28 cellular contexts compared by ENCODE assay signal in genomic region chr7:86445285-86445684, GRCh38.
DNase-seq lines count a peak whose midpoint lies in the region; ATAC-seq, FAIRE-seq and TF ChIP-seq lines count a peak whose summit lies in the region.
"Had no signal": no experiment of that assay in that cellular context is flagged by ENCODE, and none has a peak within 500 bp of the region (broad histone marks: within the 10 kb centered on the region; RNA-seq: fewer than 3 reads in every experiment).

No MANE protein-coding gene starts in this region.

- H3K9ac ChIP-seq in HepG2 (ENCODE audit: insufficient read depth, low read depth, low read length) (no peak overlapping the region), K562 (ENCODE audit: insufficient read depth in 1 of 2, low read depth in 2 of 2, low read length in 2 of 2) (no peak overlapping the region), H1 (replicated peaks in 1 of 4; ENCODE audit: extremely low read depth in 1 of 4, low read depth in 3 of 4, low read length in 3 of 4) (no peak overlapping the region), Karpas-422 (ENCODE audit: low read length) (no peak overlapping the region)
- H3K9ac ChIP-seq: BLaER1 had no signal

- H3K27me3 ChIP-seq in HepG2 (ENCODE audit: control insufficient read depth in 1 of 2, insufficient read depth in 2 of 2, low read length in 2 of 2) = no peaks in the 10 kb centered on the region
- H3K27me3 ChIP-seq in right lobe of liver = no peaks in the 10 kb centered on the region
- H3K27me3 ChIP-seq in K562 (ENCODE audit: control insufficient read depth in 2 of 2, insufficient read depth in 2 of 2, low read length in 2 of 2) = no peaks in the 10 kb centered on the region
- no peaks in the 10 kb centered on the region for H3K27me3 ChIP-seq in H1 (replicated peaks in 1 of 4; ENCODE audit: control insufficient read depth in 3 of 4, extremely low read depth in 1 of 4, insufficient read depth in 3 of 4, low read length in 3 of 4)
- H3K27me3 ChIP-seq in Karpas-422 (ENCODE audit: low read length) = no peaks in the 10 kb centered on the region
- H3K27me3 ChIP-seq: BE2C, BLaER1 had no signal

- no peaks in the 10 kb centered on the region for H3K79me1 ChIP-seq in H1 (ENCODE audit: low read depth, low read length)

- CTCF ChIA-PET in HepG2 (lab: Yijun Ruan, JAX; ENCODE audit: low intra/inter-chr PET ratio, low total read pairs) = no interaction called here
- CTCF ChIA-PET in K562 (lab: Yijun Ruan, JAX; ENCODE audit: low intra/inter-chr PET ratio) = no interaction called here
- CTCF ChIA-PET in H1 (lab: Charles Lee; ENCODE audit: partially characterized antibody) = no interaction called here
- CTCF ChIA-PET in activated CD4-positive, alpha-beta T cell treated with anti-CD3 and anti-CD28 coated beads, Interleukin-2, amount 10 ng/mL, durations not matched to agents 7 days and 5 days (lab: Charles Lee) = no interaction called here

- H3K4me3 ChIP-seq in HepG2 (replicated peaks in 1 of 3; ENCODE audit: insufficient read depth in 1 of 3, low read depth in 2 of 3, low read length in 3 of 3) (no peak overlapping the region), right lobe of liver (no peak overlapping the region), K562 (no peak overlapping the region), H1 (ENCODE audit: extremely low read depth in 1 of 4, insufficient read depth in 2 of 4, low read depth in 3 of 4, low read length in 4 of 4) (no peak overlapping the region), urinary bladder (ENCODE audit: low read depth, low read length) (no peak overlapping the region), Karpas-422 (ENCODE audit: low read length) (no peak overlapping the region)
- H3K4me3 ChIP-seq: BLaER1, GM12878 had no signal

- H2BK20ac ChIP-seq in H1 (ENCODE audit: low read length) = no peak overlapping the region

- H3K36me3 ChIP-seq in HepG2 (replicated peaks in 1 of 2; ENCODE audit: control insufficient read depth in 1 of 2, insufficient read depth in 2 of 2, low read length in 2 of 2) (no peaks in the 10 kb centered on the region), right lobe of liver (no peaks in the 10 kb centered on the region), K562 (ENCODE audit: control insufficient read depth, insufficient read depth, low read length) (no peaks in the 10 kb centered on the region), H1 (ENCODE audit: control insufficient read depth in 2 of 4, insufficient read depth in 4 of 4, low read length in 3 of 4) (no peaks in the 10 kb centered on the region), urinary bladder (ENCODE audit: insufficient read depth) (no peaks in the 10 kb centered on the region), Karpas-422 (ENCODE audit: insufficient read depth, low read length) (no peaks in the 10 kb centered on the region)
- H3K36me3 ChIP-seq: BE2C, BLaER1 had no signal

- intact Hi-C loops in HepG2 (cut with micrococcal nuclease; ENCODE audit: unreplicated experiment) = no loop called here
- intact Hi-C loops in right lobe of liver (cut with DNase I) = no loop called here
- intact Hi-C loops in K562 (cut with micrococcal nuclease) = no loop called here

- H3K9me3 Mint-ChIP-seq in activated CD4-positive, alpha-beta T cell treated with anti-CD3 and anti-CD28 coated beads, Interleukin-2, amount 10 ng/mL, durations not matched to agents 7 days and 5 days = no peaks in the 10 kb centered on the region

- no peak overlapping the region for H3K56ac ChIP-seq in H1 (replicated peaks; ENCODE audit: insufficient read length, low read depth, low read length)

- no peaks in the 10 kb centered on the region for H3K9me1 ChIP-seq in K562 (ENCODE audit: control insufficient read depth, insufficient read depth, low read length)

- H3K79me2 ChIP-seq in HepG2 (ENCODE audit: insufficient read depth, low read length) (no peaks in the 10 kb centered on the region), K562 (ENCODE audit: control insufficient read depth, insufficient read depth, low read length) (no peaks in the 10 kb centered on the region), H1 (ENCODE audit: control insufficient read depth in 1 of 2, insufficient read depth in 2 of 2, low read length in 2 of 2) (no peaks in the 10 kb centered on the region), Karpas-422 (ENCODE audit: low read length) (no peaks in the 10 kb centered on the region)

- no peak overlapping the region for H4K8ac ChIP-seq in H1 (ENCODE audit: extremely low read depth, insufficient read depth, low read length)

- no peaks in the 10 kb centered on the region for H3K9me2 ChIP-seq in Karpas-422 (replicated peaks; ENCODE audit: insufficient read depth, low read length)

- H2AK5ac ChIP-seq in H1 (ENCODE audit: low read depth, low read length) = no peak overlapping the region

- DNase-seq in HepG2 (ENCODE audit: low spot score) (no peak), right lobe of liver (no peak), K562 (ENCODE audit: extremely low read depth in 1 of 4, low spot score in 3 of 4) (no peak), H1 (ENCODE audit: low read depth in 1 of 2, low spot score in 2 of 2) (no peak), Karpas-422 (no peak)
- DNase-seq in activated CD4-positive, alpha-beta T cell treated with anti-CD3 and anti-CD28 coated beads, Interleukin-2, amount 10 ng/mL, durations not matched to agents 7 days and 5 days = no peak
- DNase-seq: ACHN; BE2C; C1 segment of cervical spinal cord; CD4-positive, alpha-beta memory T cell; CD4-positive, CD25-positive, alpha-beta regulatory T cell; CD8-positive, alpha-beta memory T cell; COR-L47; DMS 273 treated with DMSO at 0.1 percent for 48 hours; DMS153; DMS53; DMS79; DND-41; EL; GDM1 had no signal

- no peaks in the 10 kb centered on the region for H3K36me3 Mint-ChIP-seq in activated CD4-positive, alpha-beta T cell treated with anti-CD3 and anti-CD28 coated beads, Interleukin-2, amount 10 ng/mL, durations not matched to agents 7 days and 5 days (ENCODE audit: low read depth)
- H3K36me3 Mint-ChIP-seq: CD14-positive monocyte; CD4-positive, alpha-beta memory T cell; CD4-positive, CD25-positive, alpha-beta regulatory T cell; CD8-positive, alpha-beta memory T cell had no signal

- no peak overlapping the region for H3K18ac ChIP-seq in H1 (ENCODE audit: extremely low read depth, low read length)

- H3K4me2 ChIP-seq in HepG2 (ENCODE audit: low read depth, low read length) (no peak overlapping the region), K562 (ENCODE audit: insufficient read depth, low read length) (no peak overlapping the region), H1 (ENCODE audit: insufficient read depth in 1 of 2, low read depth in 2 of 2, low read length in 2 of 2) (no peak overlapping the region), Karpas-422 (ENCODE audit: low read depth, low read length, poor library complexity, severe bottlenecking) (no peak overlapping the region)
- H3K4me2 ChIP-seq: BLaER1 had no signal

- no peak overlapping the region for H3K23ac ChIP-seq in H1 (ENCODE audit: insufficient read length)

- no peak for TF ChIP-seq EP300 in HepG2 (IDR thresholded peaks at IDR 0.05; ENCODE audit: low read depth in 2 of 2, low read length in 2 of 2)
- TF ChIP-seq EP300 in HepG2 (CRISPR knock-in tag; IDR thresholded peaks at IDR 0.05; ENCODE audit: borderline replicate concordance) = no peak
- TF ChIP-seq EP300 in K562 (IDR thresholded peaks at IDR 0.05; ENCODE audit: low read length) = no peak
- no peak for TF ChIP-seq EP300 in H1 (IDR thresholded peaks at IDR 0.05; ENCODE audit: borderline replicate concordance in 1 of 2, low read depth in 2 of 2, low read length in 2 of 2)

- no peak overlapping the region for H3K4ac ChIP-seq in H1 (replicated peaks; ENCODE audit: insufficient read length, low read depth, low read length)

- no peak overlapping the region for H3K4me3 Mint-ChIP-seq in activated CD4-positive, alpha-beta T cell treated with anti-CD3 and anti-CD28 coated beads, Interleukin-2, amount 10 ng/mL, durations not matched to agents 7 days and 5 days
- H3K4me3 Mint-ChIP-seq: CD14-positive monocyte; CD4-positive, alpha-beta memory T cell; CD4-positive, CD25-positive, alpha-beta regulatory T cell; CD8-positive, alpha-beta memory T cell had no signal

- H2BK120ac ChIP-seq in H1 (replicated peaks; ENCODE audit: low read depth, low read length) = no peak overlapping the region

- no peaks in the 10 kb centered on the region for H3K23me2 ChIP-seq in H1 (ENCODE audit: low read depth, low read length)

- no peaks in the 10 kb centered on the region for H3K4me1 Mint-ChIP-seq in activated CD4-positive, alpha-beta T cell treated with anti-CD3 and anti-CD28 coated beads, Interleukin-2, amount 10 ng/mL, durations not matched to agents 7 days and 5 days
- H3K4me1 Mint-ChIP-seq: CD14-positive monocyte; CD4-positive, alpha-beta memory T cell; CD8-positive, alpha-beta memory T cell had no signal

- POLR2A ChIA-PET in HepG2 (lab: Yijun Ruan, JAX) (no interaction called here), K562 (lab: Yijun Ruan, JAX) (no interaction called here), H1 (lab: Charles Lee; ENCODE audit: partially characterized antibody) (no interaction called here)
- POLR2A ChIA-PET in activated CD4-positive, alpha-beta T cell treated with anti-CD3 and anti-CD28 coated beads, Interleukin-2, amount 10 ng/mL, durations not matched to agents 7 days and 5 days (lab: Charles Lee) = no interaction called here

- H4K20me1 ChIP-seq in HepG2 (ENCODE audit: insufficient read depth, low read length) = no peaks in the 10 kb centered on the region
- H4K20me1 ChIP-seq in K562 (replicated peaks; ENCODE audit: control insufficient read depth, insufficient read depth, low read length) = no peaks in the 10 kb centered on the region
- H4K20me1 ChIP-seq in H1 (replicated peaks in 1 of 2; ENCODE audit: control insufficient read depth in 1 of 2, insufficient read depth in 2 of 2, low read length in 2 of 2) = no peaks in the 10 kb centered on the region
- no peaks in the 10 kb centered on the region for H4K20me1 ChIP-seq in Karpas-422 (ENCODE audit: insufficient read depth, low read depth, low read length)
- H4K20me1 ChIP-seq: BLaER1 had no signal

- no peak for FAIRE-seq in HepG2 (lab: Jason Lieb, UNC)
- FAIRE-seq in K562 (lab: Jason Lieb, UNC) = no peak
- FAIRE-seq in H1 (lab: Jason Lieb, UNC) = no peak
- FAIRE-seq: GM12878, GM12892, GM18507 had no signal

- H2BK5ac ChIP-seq in H1 (ENCODE audit: low read depth, low read length) = no peak overlapping the region

- no peak overlapping the region for H3K27ac Mint-ChIP-seq in activated CD4-positive, alpha-beta T cell treated with anti-CD3 and anti-CD28 coated beads, Interleukin-2, amount 10 ng/mL, durations not matched to agents 7 days and 5 days
- H3K27ac Mint-ChIP-seq: CD14-positive monocyte; CD4-positive, alpha-beta memory T cell; CD4-positive, CD25-positive, alpha-beta regulatory T cell; CD8-positive, alpha-beta memory T cell had no signal

- in situ Hi-C loops in HepG2 (cut with HindIII; ENCODE audit: extremely low pct_ligation_motif_present, low pct_unique_long_range_greater_than_20kb) = no loop called here
- in situ Hi-C loops in K562 (cut with MboI) = no loop called here

- H3K4me1 ChIP-seq in HepG2 (ENCODE audit: insufficient read depth, low read length) = no peaks in the 10 kb centered on the region
- H3K4me1 ChIP-seq in right lobe of liver = no peaks in the 10 kb centered on the region
- H3K4me1 ChIP-seq in K562 (replicated peaks in 1 of 2; ENCODE audit: control insufficient read depth in 2 of 2, insufficient read depth in 2 of 2, low read length in 2 of 2) = no peaks in the 10 kb centered on the region
- H3K4me1 ChIP-seq in H1 (replicated peaks in 1 of 4; ENCODE audit: control insufficient read depth in 3 of 4, insufficient read depth in 4 of 4, low read length in 3 of 4) = no peaks in the 10 kb centered on the region
- no peaks in the 10 kb centered on the region for H3K4me1 ChIP-seq in urinary bladder (ENCODE audit: insufficient read depth)
- no peaks in the 10 kb centered on the region for H3K4me1 ChIP-seq in Karpas-422 (ENCODE audit: low read length)
- H3K4me1 ChIP-seq: BE2C, BLaER1 had no signal

- TF ChIP-seq RAD21 in HepG2 (CRISPR knock-in tag; IDR thresholded peaks at IDR 0.05) (no peak), K562 (CRISPR knock-in tag; conservative IDR thresholded peaks at IDR 0.05 in 1 of 2, IDR thresholded peaks at IDR 0.05 in 1 of 2) (no peak), H1 (IDR thresholded peaks at IDR 0.05 in 1 of 2, conservative IDR thresholded peaks at IDR 0.05 in 1 of 2; ENCODE audit: low read depth in 2 of 2, low read length in 2 of 2) (no peak)

- TF ChIP-seq CTCF in HepG2 (CRISPR knock-in tag; IDR thresholded peaks at IDR 0.05) = no peak
- no peak for TF ChIP-seq CTCF in right lobe of liver (IDR thresholded peaks at IDR 0.05)
- no peak for TF ChIP-seq CTCF in K562 (IDR thresholded peaks at IDR 0.05 in 2 of 3, conservative IDR thresholded peaks at IDR 0.05 in 1 of 3; ENCODE audit: insufficient read depth in 2 of 3, low read depth in 1 of 3, low read length in 3 of 3)
- TF ChIP-seq CTCF in H1 (IDR thresholded peaks at IDR 0.05; ENCODE audit: control extremely low read depth in 1 of 3, insufficient read depth in 1 of 3, low read depth in 1 of 3, low read length in 3 of 3) = no peak

- BruUV-seq in HepG2 (replicated peaks; lab: Mats Ljungman, UMichigan) = no TSS peak
- no TSS peak for BruUV-seq in K562 (replicated peaks; lab: Mats Ljungman, UMichigan)

- H3K27me3 Mint-ChIP-seq in activated CD4-positive, alpha-beta T cell treated with anti-CD3 and anti-CD28 coated beads, Interleukin-2, amount 10 ng/mL, durations not matched to agents 7 days and 5 days = no peaks in the 10 kb centered on the region
- H3K27me3 Mint-ChIP-seq: CD4-positive, alpha-beta memory T cell; CD4-positive, CD25-positive, alpha-beta regulatory T cell; CD8-positive, alpha-beta memory T cell had no signal

- no peak overlapping the region for H2AFZ ChIP-seq in HepG2 (ENCODE audit: low read length)
- no peak overlapping the region for H2AFZ ChIP-seq in K562 (ENCODE audit: low read depth, low read length)
- no peak overlapping the region for H2AFZ ChIP-seq in H1 (ENCODE audit: low read length)
- no peak overlapping the region for H2AFZ ChIP-seq in Karpas-422 (ENCODE audit: low read length)

- no peak overlapping the region for H3K27ac ChIP-seq in HepG2 (ENCODE audit: extremely low read length, insufficient read depth, low read length)
- no peak overlapping the region for H3K27ac ChIP-seq in right lobe of liver
- no peak overlapping the region for H3K27ac ChIP-seq in K562 (ENCODE audit: extremely low read depth, low read depth, low read length)
- no peak overlapping the region for H3K27ac ChIP-seq in H1 (ENCODE audit: low read depth, low read length)
- peak overlapping the region; percentile 23 for H3K27ac ChIP-seq in urinary bladder (ENCODE audit: low read depth)
- H3K27ac ChIP-seq in Karpas-422 (ENCODE audit: low read length) = no peak overlapping the region
- H3K27ac ChIP-seq: 22Rv1, BLaER1 had no signal

- H3K14ac ChIP-seq in H1 (ENCODE audit: insufficient read length) = no peak overlapping the region

- H4K91ac ChIP-seq in H1 (replicated peaks; ENCODE audit: insufficient read length, low read length) = no peak overlapping the region

- no peak overlapping the region for H2BK12ac ChIP-seq in H1 (ENCODE audit: low read depth, low read length)

- peaks cover 5% of the 10 kb centered on the region; the same call in 1 of the 2 replicates for H3K9me3 ChIP-seq in HepG2 (ENCODE audit: low read length)
- H3K9me3 ChIP-seq in right lobe of liver = no peaks in the 10 kb centered on the region
- 0 out of 2 replicates have a peak, but pooled peaks cover 2% of the 10 kb centered on the region for H3K9me3 ChIP-seq in K562 (replicated peaks; ENCODE audit: control insufficient read depth, insufficient read depth, low read depth, low read length)
- no peaks in the 10 kb centered on the region for H3K9me3 ChIP-seq in H1 (ENCODE audit: insufficient read depth in 2 of 2, low read depth in 1 of 2, low read length in 1 of 2)
- H3K9me3 ChIP-seq in Karpas-422 (ENCODE audit: low read length) = no peaks in the 10 kb centered on the region
- H3K9me3 ChIP-seq: BE2C, BLaER1 had no signal

- TF ChIP-seq POLR2A in HepG2 (IDR thresholded peaks at IDR 0.05; ENCODE audit: insufficient read depth in 1 of 2, low read depth in 2 of 2, low read length in 2 of 2) = no peak
- no peak for TF ChIP-seq POLR2A in right lobe of liver (IDR thresholded peaks at IDR 0.05)
- TF ChIP-seq POLR2A in K562 (conservative IDR thresholded peaks at IDR 0.05) = no peak
- no peak for TF ChIP-seq POLR2A in H1 (IDR thresholded peaks at IDR 0.05; ENCODE audit: control extremely low read depth in 1 of 2, low read depth in 2 of 2, low read length in 2 of 2)

- no peak overlapping the region for H2BK15ac ChIP-seq in H1 (ENCODE audit: low read length)

- no peak overlapping the region for H4K5ac ChIP-seq in H1 (ENCODE audit: insufficient read length, low read depth, low read length)

- ATAC-seq in HepG2 (no peak), right lobe of liver (no peak), K562 (no peak), HG03521 (IDR thresholded peaks at IDR 0.05; ENCODE audit: unreplicated experiment) (no peak)
- ATAC-seq: GM12878 had no signal

Comparison
In these comparisons a context has a peak if more than half of its experiments do, and no peak if none do; other contexts are left out.
1. Of the 241 proteins assayed by ChIP-seq in both HepG2 and K562: peak only in HepG2: none; only in K562: MAFG; in both: MAFF and MAFK; in neither: 238.